Comparison of ENCODE assay signal across 1 cellular context in genomic region chr3:50203113-50203852, GRCh38.
TF ChIP-seq lines count a peak whose summit lies in the region.

No MANE protein-coding gene starts in this region.

TF ChIP-seq in IMR-90, 13 proteins besides CTCF, POLR2A, EP300 and RAD21:
- no peak for TF ChIP-seq RCOR1 (IDR thresholded peaks at IDR 0.05; ENCODE audit: insufficient replicate concordance, low read length)
- TF ChIP-seq BHLHE40 (IDR thresholded peaks at IDR 0.05; ENCODE audit: low read depth, low read length): no peak
- no peak for TF ChIP-seq MAFK (IDR thresholded peaks at IDR 0.05; ENCODE audit: low read depth, low read length)
- no peak for TF ChIP-seq USF2 (IDR thresholded peaks at IDR 0.05; ENCODE audit: low read depth, low read length)
- TF ChIP-seq CEBPB (IDR thresholded peaks at IDR 0.05; ENCODE audit: low read depth, low read length): no peak
- TF ChIP-seq FOS (IDR thresholded peaks at IDR 0.05; ENCODE audit: low read depth, low read length): no peak
- no peak for TF ChIP-seq MXI1 (IDR thresholded peaks at IDR 0.05; ENCODE audit: borderline replicate concordance, low read depth, low read length)
- TF ChIP-seq ELK1 (IDR thresholded peaks at IDR 0.05; ENCODE audit: borderline replicate concordance, low read depth, low read length): no peak
- no peak for TF ChIP-seq SMC3 (IDR thresholded peaks at IDR 0.05; ENCODE audit: low read depth, low read length)
- TF ChIP-seq MAZ (IDR thresholded peaks at IDR 0.05; ENCODE audit: borderline replicate concordance, low read depth, low read length): no peak
- no peak for TF ChIP-seq CHD1 (IDR thresholded peaks at IDR 0.05; ENCODE audit: low read depth, low read length)
- no peak for TF ChIP-seq NFE2L2 (IDR thresholded peaks at IDR 0.05; ENCODE audit: low read depth, low read length)
- TF ChIP-seq RFX5 (IDR thresholded peaks at IDR 0.05; ENCODE audit: low read depth, low read length): no peak
